8 cellular contexts compared by ENCODE assay signal in genomic region chr3:38134517-38135143, GRCh38. TPM values are rescaled to one million over a fixed set of nuclear protein-coding genes. Genes with fewer than 3 reads are reported as not detected.
DNase-seq lines count a peak whose midpoint lies in the region; ATAC-seq, FAIRE-seq and TF ChIP-seq lines count a peak whose summit lies in the region.
"Not testable (repeated sequence)": the region's sequence is repeated elsewhere in the genome, so short reads cannot be mapped to it uniquely, and the experiment has no call there.

No MANE protein-coding gene starts in this region.

- peak overlapping the region; percentile 0 to 94 for H3K4me3 ChIP-seq in mucosa of rectum (ENCODE audit: low read length in 2 of 2)
- H3K4me3 ChIP-seq in pancreas: peak overlapping the region in 2 of 4 donors; percentile 93

- not testable (repeated sequence) for ATAC-seq in T-cell (replicated peaks in 1 of 4); activated CD8-positive, alpha-beta memory T cell treated with anti-CD3 and anti-CD28 coated beads, Interleukin-2, amount 10 ng/mL, durations not matched to agents 7 days and 5 days; activated naive CD8-positive, alpha-beta T cell treated with anti-CD3 and anti-CD28 coated beads, Interleukin-2, amount 50 U/mL, for 24 hours; pancreas

- H3K4me1 Mint-ChIP-seq in Calu3 (ENCODE audit: low read depth, unreplicated experiment) (peaks cover 55% of the 10 kb centered on the region), T-cell (peaks cover 63 to 66% (median 64%) of the 10 kb centered on the region in 3 donors), glutamatergic neuron (ENCODE audit: low read depth, unreplicated experiment) (peaks cover 24% of the 10 kb centered on the region), type B pancreatic cell (ENCODE audit: unreplicated experiment) (peaks cover 39% of the 10 kb centered on the region)
- H3K4me1 Mint-ChIP-seq in activated CD8-positive, alpha-beta memory T cell treated with anti-CD3 and anti-CD28 coated beads, Interleukin-2, amount 10 ng/mL, durations not matched to agents 7 days and 5 days: peaks cover 42% of the 10 kb centered on the region
- peaks cover 38% of the 10 kb centered on the region for H3K4me1 Mint-ChIP-seq in activated naive CD8-positive, alpha-beta T cell treated with anti-CD3 and anti-CD28 coated beads, Interleukin-2, amount 50 U/mL, for 24 hours

- H3K4me3 Mint-ChIP-seq in Calu3 (ENCODE audit: low read depth, unreplicated experiment): peak overlapping the region; percentile 85
- peak overlapping the region; percentile 89 to 97 (median 96) for H3K4me3 Mint-ChIP-seq in T-cell
- peak overlapping the region; percentile 84 for H3K4me3 Mint-ChIP-seq in activated CD8-positive, alpha-beta memory T cell treated with anti-CD3 and anti-CD28 coated beads, Interleukin-2, amount 10 ng/mL, durations not matched to agents 7 days and 5 days
- peak overlapping the region; percentile 94 for H3K4me3 Mint-ChIP-seq in activated naive CD8-positive, alpha-beta T cell treated with anti-CD3 and anti-CD28 coated beads, Interleukin-2, amount 50 U/mL, for 24 hours
- peak overlapping the region; percentile 7 for H3K4me3 Mint-ChIP-seq in glutamatergic neuron (ENCODE audit: unreplicated experiment)
- H3K4me3 Mint-ChIP-seq in type B pancreatic cell: peak overlapping the region; percentile 92

- H3K27ac Mint-ChIP-seq in Calu3 (ENCODE audit: unreplicated experiment): peak overlapping the region; percentile 84
- H3K27ac Mint-ChIP-seq in T-cell: peak overlapping the region in 1 of 2 donors; percentile 89
- peak overlapping the region; percentile 33 for H3K27ac Mint-ChIP-seq in activated CD8-positive, alpha-beta memory T cell treated with anti-CD3 and anti-CD28 coated beads, Interleukin-2, amount 10 ng/mL, durations not matched to agents 7 days and 5 days
- not testable (repeated sequence) for H3K27ac Mint-ChIP-seq in activated naive CD8-positive, alpha-beta T cell treated with anti-CD3 and anti-CD28 coated beads, Interleukin-2, amount 50 U/mL, for 24 hours
- H3K27ac Mint-ChIP-seq in glutamatergic neuron (ENCODE audit: unreplicated experiment): peak overlapping the region; percentile 24
- H3K27ac Mint-ChIP-seq in type B pancreatic cell: peak overlapping the region; percentile 85

- TF ChIP-seq CTCF in Calu3 (IDR thresholded peaks at IDR 0.05; ENCODE audit: unreplicated experiment); glutamatergic neuron (IDR thresholded peaks at IDR 0.05; ENCODE audit: partially characterized antibody, unreplicated experiment); pancreas (IDR thresholded peaks at IDR 0.05); type B pancreatic cell (conservative IDR thresholded peaks at IDR 0.05): not testable (repeated sequence)

- H3K9ac ChIP-seq in mucosa of rectum (ENCODE audit: low read depth in 1 of 2, low read length in 2 of 2): peak overlapping the region in 1 of 2 donors; percentile 42

- not testable (repeated sequence) for H3K27me3 Mint-ChIP-seq in Calu3 (ENCODE audit: unreplicated experiment); T-cell; activated CD8-positive, alpha-beta memory T cell treated with anti-CD3 and anti-CD28 coated beads, Interleukin-2, amount 10 ng/mL, durations not matched to agents 7 days and 5 days; activated naive CD8-positive, alpha-beta T cell treated with anti-CD3 and anti-CD28 coated beads, Interleukin-2, amount 50 U/mL, for 24 hours; type B pancreatic cell
- peaks cover 17% of the 10 kb centered on the region for H3K27me3 Mint-ChIP-seq in glutamatergic neuron (ENCODE audit: unreplicated experiment)

- H3K36me3 ChIP-seq in mucosa of rectum (ENCODE audit: control insufficient read depth in 2 of 2, insufficient read depth in 2 of 2, low read length in 2 of 2) (peaks cover 32 to 42% of the 10 kb centered on the region in 2 donors), pancreas (peaks cover 0 to 27% (median 9%) of the 10 kb centered on the region in 3 donors)

- peaks cover 69% of the 10 kb centered on the region for H3K36me3 Mint-ChIP-seq in Calu3 (ENCODE audit: insufficient read depth, unreplicated experiment)
- H3K36me3 Mint-ChIP-seq in T-cell: peaks cover 24% of the 10 kb centered on the region
- H3K36me3 Mint-ChIP-seq in activated CD8-positive, alpha-beta memory T cell treated with anti-CD3 and anti-CD28 coated beads, Interleukin-2, amount 10 ng/mL, durations not matched to agents 7 days and 5 days: peaks cover 41% of the 10 kb centered on the region
- H3K36me3 Mint-ChIP-seq in activated naive CD8-positive, alpha-beta T cell treated with anti-CD3 and anti-CD28 coated beads, Interleukin-2, amount 50 U/mL, for 24 hours (ENCODE audit: low read depth): peaks cover 31% of the 10 kb centered on the region
- not testable (repeated sequence) for H3K36me3 Mint-ChIP-seq in glutamatergic neuron (ENCODE audit: unreplicated experiment)
- H3K36me3 Mint-ChIP-seq in type B pancreatic cell: peaks cover 22% of the 10 kb centered on the region

- intact Hi-C loops in Calu3 (cut with micrococcal nuclease; ENCODE audit: unreplicated experiment); pancreas (cut with DNase I): not testable (repeated sequence)

- not testable (repeated sequence) for H3K9me3 Mint-ChIP-seq in Calu3 (ENCODE audit: low read depth, unreplicated experiment); T-cell; activated CD8-positive, alpha-beta memory T cell treated with anti-CD3 and anti-CD28 coated beads, Interleukin-2, amount 10 ng/mL, durations not matched to agents 7 days and 5 days (ENCODE audit: low read depth); activated naive CD8-positive, alpha-beta T cell treated with anti-CD3 and anti-CD28 coated beads, Interleukin-2, amount 50 U/mL, for 24 hours; type B pancreatic cell
- H3K9me3 Mint-ChIP-seq in glutamatergic neuron (ENCODE audit: unreplicated experiment): peaks cover 16% of the 10 kb centered on the region

- H3K27me3 ChIP-seq in mucosa of rectum (ENCODE audit: control insufficient read depth in 2 of 2, insufficient read depth in 2 of 2, low read length in 2 of 2); pancreas: not testable (repeated sequence)

- CTCF ChIA-PET in Calu3 (lab: Charles Lee): interaction anchor here (1.5 kb wide), 1 partner anchor 160 kb away, joined by 3 read pairs; no protein-coding TSS in a partner anchor
- CTCF ChIA-PET in T-cell (lab: Charles Lee); activated CD8-positive, alpha-beta memory T cell treated with anti-CD3 and anti-CD28 coated beads, Interleukin-2, amount 10 ng/mL, durations not matched to agents 7 days and 5 days (lab: Charles Lee): not testable (repeated sequence)

- DNase-seq in Calu3; T-cell; activated CD8-positive, alpha-beta memory T cell treated with anti-CD3 and anti-CD28 coated beads, Interleukin-2, amount 10 ng/mL, durations not matched to agents 7 days and 5 days; activated naive CD8-positive, alpha-beta T cell treated with anti-CD3 and anti-CD28 coated beads, Interleukin-2, amount 50 U/mL, for 24 hours; glutamatergic neuron; pancreas; type B pancreatic cell (ENCODE audit: extremely low spot score, unreplicated experiment): not testable (repeated sequence)

- not testable (repeated sequence) for BruUV-seq in Calu3 (replicated peaks; lab: Mats Ljungman, UMichigan)

- H3K4me1 ChIP-seq in mucosa of rectum (ENCODE audit: control insufficient read depth in 2 of 2, insufficient read depth in 2 of 2, low read length in 2 of 2): peaks cover 46 to 60% of the 10 kb centered on the region in 2 donors
- peaks cover 25 to 39% (median 38%) of the 10 kb centered on the region in 3 donors for H3K4me1 ChIP-seq in pancreas

- not testable (repeated sequence) for FAIRE-seq in pancreas (lab: Jason Lieb, UNC)

- H3K27ac ChIP-seq in mucosa of rectum (ENCODE audit: low read depth in 2 of 2, low read length in 2 of 2) (peak overlapping the region in 1 of 2 donors; percentile 79), pancreas (peak overlapping the region; percentile 49 to 76 (median 65))

- POLR2A ChIA-PET in T-cell (lab: Charles Lee): not testable (repeated sequence)

- not testable (repeated sequence) for H3K9me3 ChIP-seq in mucosa of rectum (ENCODE audit: control insufficient read depth in 2 of 2, low read length in 2 of 2); pancreas

- WGBS in pancreas, 2 donors: 40 to 44% methylated on average over 10 of the region's 10 CpGs

RNA-seq across cellular contexts. Expression of gene ACAA1, which starts 2.3 kb away (rescaled TPM):
- 64.5 and 71.1 TPM in 2 replicates for total RNA-seq in Calu3 (2022)
- total RNA-seq in T-cell: 10 to 100 TPM; 70.7 to 97.1 (median 90.8) TPM
- 10 to 100 TPM; 91.3 to 91.7 TPM for total RNA-seq in activated CD8-positive, alpha-beta memory T cell treated with anti-CD3 and anti-CD28 coated beads, Interleukin-2, amount 10 ng/mL, durations not matched to agents 7 days and 5 days
- 89.8 TPM for total RNA-seq in glutamatergic neuron (ENCODE audit: unreplicated experiment)
- 10 to 100 TPM; 44.2 to 66.9 (median 59.0) TPM for total RNA-seq in pancreas
- 100 to 1,000 TPM in 1 of 2 donors, 10 to 100 TPM in 1; 99.3 to 110 TPM for polyA plus RNA-seq in pancreas
- 81.2 and 118 TPM in 2 replicates for total RNA-seq in type B pancreatic cell (ENCODE audit: low replicate concordance)

RNA-seq across cellular contexts. Expression of gene MYD88, which starts 3.8 kb away (rescaled TPM):
- total RNA-seq in Calu3 (2022) (35.2 and 44.2 TPM in 2 replicates), T-cell (10 to 100 TPM; 32.4 to 68.5 (median 56.6) TPM), glutamatergic neuron (ENCODE audit: unreplicated experiment) (58.0 TPM), pancreas (10 to 100 TPM in 3 of 6 donors, 1 to 10 TPM in 3; 7.2 to 20.2 (median 9.9) TPM), type B pancreatic cell (ENCODE audit: low replicate concordance) (31.1 and 55.6 TPM in 2 replicates)
- 10 to 100 TPM; 69.3 to 70.3 TPM for total RNA-seq in activated CD8-positive, alpha-beta memory T cell treated with anti-CD3 and anti-CD28 coated beads, Interleukin-2, amount 10 ng/mL, durations not matched to agents 7 days and 5 days
- polyA plus RNA-seq in pancreas: 10 to 100 TPM in 1 of 2 donors, 1 to 10 TPM in 1; 8.2 to 14.2 TPM

RNA-seq across cellular contexts. Expression of gene OXSR1, which starts 30.7 kb away (rescaled TPM):
- total RNA-seq in Calu3 (2022) (49.5 and 50.4 TPM in 2 replicates), T-cell (10 to 100 TPM; 30.7 to 40.4 (median 37.4) TPM), glutamatergic neuron (ENCODE audit: unreplicated experiment) (80.7 TPM), pancreas (10 to 100 TPM in 4 of 6 donors, 1 to 10 TPM in 2; 8.5 to 16.0 (median 10.4) TPM), type B pancreatic cell (ENCODE audit: low replicate concordance) (41.1 and 51.1 TPM in 2 replicates)
- total RNA-seq in activated CD8-positive, alpha-beta memory T cell treated with anti-CD3 and anti-CD28 coated beads, Interleukin-2, amount 10 ng/mL, durations not matched to agents 7 days and 5 days: 10 to 100 TPM; 47.8 to 56.3 TPM
- polyA plus RNA-seq in pancreas: 10 to 100 TPM in 1 of 2 donors, 1 to 10 TPM in 1; 6.3 to 10.7 TPM

Comparison
In these comparisons a context has a peak if more than half of its experiments do, and no peak if none do; other contexts are left out.
1. H3K4me3 Mint-ChIP-seq: peak in every context shown above with its lines; median percentile 96 in T-cell; 94 in activated naive CD8-positive, alpha-beta T cell treated with anti-CD3 and anti-CD28 coated beads, Interleukin-2, amount 50 U/mL, for 24 hours; 92 in type B pancreatic cell; 85 in Calu3; 84 in activated CD8-positive, alpha-beta memory T cell treated with anti-CD3 and anti-CD28 coated beads, Interleukin-2, amount 10 ng/mL, durations not matched to agents 7 days and 5 days; 7 in glutamatergic neuron.